29 cellular contexts compared by ENCODE assay signal in genomic region chr12:120090211-120090610, GRCh38.
"Had no signal": no experiment of that assay in that cellular context is flagged by ENCODE, and none has a peak within 500 bp of the region (broad histone marks: within the 10 kb centered on the region; RNA-seq: fewer than 3 reads in every experiment).

No MANE protein-coding gene starts in this region.

- H3K4me1 ChIP-seq: breast epithelium had no signal

- H3K36me3 ChIP-seq: breast epithelium, transverse colon had no signal

- H3K9me3 ChIP-seq: breast epithelium, esophagus squamous epithelium, testis, transverse colon had no signal

- H3K27me3 ChIP-seq: breast epithelium, esophagus squamous epithelium, testis, transverse colon had no signal

- ATAC-seq: activated CD4-positive, CD25-positive, alpha-beta regulatory T cell treated with anti-CD3 and anti-CD28 coated beads, Interleukin-2, amount 50 U/mL, for 24 hours; activated naive CD4-positive, alpha-beta T cell treated with anti-CD3 and anti-CD28 coated beads, Interleukin-2, amount 50 U/mL, for 72 hours; activated T-cell treated with anti-CD3 and anti-CD28 coated beads, Interleukin-2, amount 50 U/mL, for 72 hours; left cardiac atrium; naive thymus-derived CD4-positive, alpha-beta T cell; right cardiac atrium had no signal

- H3K27ac Mint-ChIP-seq: activated CD4-positive, alpha-beta T cell treated with anti-CD3 and anti-CD28 coated beads, Interleukin-2, amount 10 ng/mL, durations not matched to agents 7 days and 5 days; memory B cell; T-helper 1 cell treated with Interleukin-12 subunit alpha and Interleukin-12 subunit beta and Interleukin-4 antibody, amounts not matched to agents 30 μg/mL and 1 μg/mL, for 36 hours had no signal

- H3K4me3 ChIP-seq: breast epithelium, esophagus squamous epithelium, testis, transverse colon had no signal

- H3K4me3 Mint-ChIP-seq: activated CD4-positive, alpha-beta memory T cell treated with anti-CD3 and anti-CD28 coated beads, Interleukin-2, amount 10 ng/mL, durations not matched to agents 7 days and 5 days; activated CD4-positive, alpha-beta T cell treated with anti-CD3 and anti-CD28 coated beads, Interleukin-2, amount 10 ng/mL, durations not matched to agents 7 days and 5 days; activated T-cell treated with anti-CD3 and anti-CD28 coated beads, Interleukin-2, amount 50 U/mL, for 72 hours; dendritic cell treated with granulocyte-macrophage colony-stimulating factor and Interleukin-4, amounts not matched to agents 40 ng/mL and 50 ng/mL, for 4 days; memory B cell; naive thymus-derived CD4-positive, alpha-beta T cell; neural crest cell; T-helper 1 cell treated with Interleukin-12 subunit alpha and Interleukin-12 subunit beta and Interleukin-4 antibody, amounts not matched to agents 30 μg/mL and 1 μg/mL, for 36 hours had no signal

- H3K27me3 Mint-ChIP-seq: activated CD4-positive, alpha-beta memory T cell treated with anti-CD3 and anti-CD28 coated beads, Interleukin-2, amount 10 ng/mL, durations not matched to agents 7 days and 5 days; activated CD4-positive, alpha-beta T cell treated with anti-CD3 and anti-CD28 coated beads, Interleukin-2, amount 10 ng/mL, durations not matched to agents 7 days and 5 days had no signal

- H3K9me3 Mint-ChIP-seq: activated CD4-positive, alpha-beta memory T cell treated with anti-CD3 and anti-CD28 coated beads, Interleukin-2, amount 10 ng/mL, durations not matched to agents 7 days and 5 days; activated CD4-positive, alpha-beta T cell treated with anti-CD3 and anti-CD28 coated beads, Interleukin-2, amount 10 ng/mL, durations not matched to agents 7 days and 5 days; activated naive CD4-positive, alpha-beta T cell treated with anti-CD3 and anti-CD28 coated beads, Interleukin-2, amount 50 U/mL, for 72 hours; activated T-cell treated with anti-CD3 and anti-CD28 coated beads, Interleukin-2, amount 50 U/mL, for 72 hours; dendritic cell treated with granulocyte-macrophage colony-stimulating factor and Interleukin-4, amounts not matched to agents 40 ng/mL and 50 ng/mL, for 4 days; memory B cell; neural crest cell; T-helper 1 cell treated with Interleukin-12 subunit alpha and Interleukin-12 subunit beta and Interleukin-4 antibody, amounts not matched to agents 30 μg/mL and 1 μg/mL, for 36 hours had no signal

- H3K9ac ChIP-seq: parathyroid adenoma had no signal

- DNase-seq: activated CD4-positive, alpha-beta memory T cell treated with anti-CD3 and anti-CD28 coated beads, Interleukin-2, amount 10 ng/mL, durations not matched to agents 7 days and 5 days; activated CD4-positive, alpha-beta T cell treated with anti-CD3 and anti-CD28 coated beads, Interleukin-2, amount 10 ng/mL, durations not matched to agents 7 days and 5 days; activated naive CD4-positive, alpha-beta T cell; activated T-cell treated with anti-CD3 and anti-CD28 coated beads, Interleukin-2, amount 50 U/mL, for 72 hours; central memory CD4-positive, alpha-beta T cell; effector CD4-positive, alpha-beta T cell; esophagus squamous epithelium; glutamatergic neuron; left cardiac atrium; midbrain; naive thymus-derived CD4-positive, alpha-beta T cell; occipital lobe; stimulated activated CD4-positive, alpha-beta T cell treated with anti-CD3 and anti-CD28 coated beads, Interleukin-15, amount 100 ng/mL, for 24 hours; stimulated activated CD4-positive, alpha-beta T cell treated with anti-CD3 and anti-CD28 coated beads, Interleukin-2, amount 100 ng/mL, for 24 hours; stimulated activated naive CD4-positive, alpha-beta T cell treated with Interleukin-2 at 50 U/mL for 16 hours; T1000; testis; transverse colon; WERI-Rb-1 had no signal

- H3K27ac ChIP-seq: breast epithelium, epithelial cell of prostate, esophagus squamous epithelium, parathyroid adenoma, testis, transverse colon, WERI-Rb-1 had no signal
